In the genomic region with DNA sequence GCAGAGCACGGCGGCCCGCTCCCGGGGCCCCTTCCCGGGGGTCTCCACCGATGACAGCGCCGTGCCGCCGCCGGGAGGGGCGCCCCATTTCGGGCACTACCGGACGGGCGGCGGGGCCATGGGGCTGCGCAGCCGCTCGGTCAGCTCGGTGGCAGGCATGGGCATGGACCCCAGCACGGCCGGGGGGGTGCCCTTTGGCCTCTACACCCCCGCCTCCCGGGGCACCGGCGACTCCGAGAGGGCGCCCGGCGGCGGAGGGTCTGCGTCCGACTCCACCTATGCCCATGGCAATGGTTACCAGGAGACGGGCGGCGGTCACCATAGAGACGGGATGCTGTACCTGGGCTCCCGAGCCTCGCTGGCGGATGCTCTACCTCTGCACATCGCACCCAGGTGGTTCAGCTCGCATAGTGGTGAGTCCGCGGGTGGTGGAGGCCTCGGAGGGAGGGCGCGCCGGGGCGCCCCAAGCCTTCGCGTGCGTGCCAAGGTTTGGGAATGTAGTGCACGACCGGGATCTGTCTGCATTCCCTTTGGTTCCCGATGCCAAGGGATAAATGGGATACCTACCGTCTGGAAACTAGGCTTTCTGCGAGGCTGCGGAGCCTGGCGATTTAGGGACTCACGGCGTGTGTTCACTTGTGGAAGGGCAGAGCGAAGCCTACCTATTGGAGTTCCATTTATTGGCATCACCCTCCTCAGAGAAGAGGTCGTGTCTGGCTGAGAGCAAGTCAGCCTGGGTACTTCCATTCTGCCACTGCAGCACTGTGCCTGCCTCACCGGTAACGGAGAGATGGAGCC, we compare ENCODE assay signal across 8 cellular contexts. TPM values are rescaled to one million over a fixed set of nuclear protein-coding genes. Genes with fewer than 3 reads are reported as not detected.
DNase-seq lines count a peak whose midpoint lies in the region; ATAC-seq and TF ChIP-seq lines count a peak whose summit lies in the region.

No MANE protein-coding gene starts in this region.

- H3K4me1 ChIP-seq in SJCRH30 (peaks cover 26% of the 10 kb centered on the region), heart left ventricle (peaks cover 3 to 57% (median 36%) of the 10 kb centered on the region in 12 donors), parathyroid adenoma (peaks cover 9% of the 10 kb centered on the region), uterus (no peaks in the 10 kb centered on the region)

- H3K27me3 ChIP-seq in SJCRH30 (no peaks in the 10 kb centered on the region), heart left ventricle (no peaks in the 10 kb centered on the region), parathyroid adenoma (ENCODE audit: control insufficient read depth, insufficient read depth, low read length) (no peaks in the 10 kb centered on the region), uterus (no peaks in the 10 kb centered on the region)

- ATAC-seq in HG03045 (IDR thresholded peaks at IDR 0.05; ENCODE audit: unreplicated experiment) (peak; percentile 28), heart left ventricle (peak; percentile 9 to 40 (median 32))

- H3K9me3 Mint-ChIP-seq in activated naive CD8-positive, alpha-beta T cell treated with anti-CD3 and anti-CD28 coated beads for 36 hours = no peaks in the 10 kb centered on the region

- no peak overlapping the region; the same call in 1 of the 2 replicates for H3K27ac ChIP-seq in SJCRH30
- peak overlapping the region; percentile 16 to 93 (median 88) for H3K27ac ChIP-seq in heart left ventricle
- peak overlapping the region; percentile 55 for H3K27ac ChIP-seq in parathyroid adenoma
- H3K27ac ChIP-seq in uterus = peak overlapping the region; percentile 74 to 89

- H3K27ac Mint-ChIP-seq in activated naive CD8-positive, alpha-beta T cell treated with anti-CD3 and anti-CD28 coated beads for 36 hours = no peak overlapping the region

- WGBS in heart left ventricle, 4 donors = 0 to 1% (median 0%) methylated on average over 45 to 66 of the region's 66 CpGs

- peak overlapping the region; percentile 76 for H3K4me3 Mint-ChIP-seq in activated naive CD8-positive, alpha-beta T cell treated with anti-CD3 and anti-CD28 coated beads for 36 hours

- no peaks in the 10 kb centered on the region for H3K36me3 Mint-ChIP-seq in activated naive CD8-positive, alpha-beta T cell treated with anti-CD3 and anti-CD28 coated beads for 36 hours

- in situ Hi-C loops in G401 (cut with HindIII; ENCODE audit: low sequenced_read_pairs) = no loop called here

- TF ChIP-seq POLR2A in heart left ventricle (IDR thresholded peaks at IDR 0.05) (no peak), uterus (IDR thresholded peaks at IDR 0.05) (peak in 1 of 2 donors; percentile 16)

- H3K9me3 ChIP-seq in SJCRH30 (replicated peaks) (no peaks in the 10 kb centered on the region), heart left ventricle (no peaks in the 10 kb centered on the region), parathyroid adenoma (ENCODE audit: control insufficient read depth, low read length) (no peaks in the 10 kb centered on the region), uterus (no peaks in the 10 kb centered on the region)

- TF ChIP-seq CTCF in heart left ventricle (IDR thresholded peaks at IDR 0.05) (peak in 2 of 12 donors; percentile 10 to 29), parathyroid adenoma (IDR thresholded peaks at IDR 0.05) (no peak), uterus (IDR thresholded peaks at IDR 0.05) (no peak)

- peak; percentile 65 for DNase-seq in G401 (ENCODE audit: low spot score)
- DNase-seq in SJCRH30 = peak in 1 of 2 experiments; percentile 22
- DNase-seq in activated naive CD8-positive, alpha-beta T cell treated with anti-CD3 and anti-CD28 coated beads for 36 hours = peak; percentile 53
- peak; percentile 42 to 77 (median 57) for DNase-seq in heart left ventricle
- DNase-seq in uterus = peak; percentile 54 to 60
- DNase-seq in SW 1271 (lab: John Stamatoyannopoulos, UW) = no peak

- peak overlapping the region; percentile 40 for H3K9ac ChIP-seq in parathyroid adenoma

- peak overlapping the region; percentile 77 for H2AFZ ChIP-seq in parathyroid adenoma

- H3K27me3 Mint-ChIP-seq in activated naive CD8-positive, alpha-beta T cell treated with anti-CD3 and anti-CD28 coated beads for 36 hours = peaks cover 20% of the 10 kb centered on the region

- H3K36me3 ChIP-seq in SJCRH30 (no peaks in the 10 kb centered on the region; the same call in 1 of the 2 replicates), heart left ventricle (no peaks in the 10 kb centered on the region), parathyroid adenoma (ENCODE audit: control insufficient read depth, insufficient read depth, low read length) (no peaks in the 10 kb centered on the region), uterus (no peaks in the 10 kb centered on the region)

- intact Hi-C loops in heart left ventricle (cut with DNase I) = loop anchor here in 7 of 10 donors (2.0 to 10.0 kb wide), 4 partner anchors 42 to 111 kb away; no protein-coding TSS in a partner anchor
- intact Hi-C loops in uterus (cut with DNase I; ENCODE audit: low total_unique reads) = loop anchor here (2.0 kb wide), 1 partner anchor 111 kb away; no protein-coding TSS in a partner anchor

- H3K79me2 ChIP-seq in parathyroid adenoma = peaks cover 48% of the 10 kb centered on the region

- H3K4me3 ChIP-seq in SJCRH30 (peak overlapping the region; percentile 69), heart left ventricle (peak overlapping the region; percentile 65 to 99 (median 94)), parathyroid adenoma (ENCODE audit: low read depth, low read length) (peak overlapping the region; percentile 74), uterus (peak overlapping the region; percentile 73 to 98)

- H3K4me2 ChIP-seq in parathyroid adenoma (ENCODE audit: low read length) = peak overlapping the region; percentile 91

- peaks cover 11% of the 10 kb centered on the region for H3K4me1 Mint-ChIP-seq in activated naive CD8-positive, alpha-beta T cell treated with anti-CD3 and anti-CD28 coated beads for 36 hours

RNA-seq across cellular contexts. Expression of a gene that starts 1.1 kb away (rescaled TPM):
- total RNA-seq in G401 (2014; rRNA removed; shearing (Covaris generic)) = 15.4 and 21.2 TPM in 2 replicates
- 10.9 and 11.6 TPM in 2 replicates for total RNA-seq in SJCRH30 (2014; rRNA removed; shearing (Covaris generic))
- total RNA-seq in activated naive CD8-positive, alpha-beta T cell treated with anti-CD3 and anti-CD28 coated beads for 36 hours = 1 to 10 TPM; 5.6 to 8.3 TPM
- 10 to 100 TPM; 20.5 to 43.3 (median 23.9) TPM for total RNA-seq in heart left ventricle
- polyA plus RNA-seq in heart left ventricle = 10 to 100 TPM; 12.8 to 20.3 TPM
- total RNA-seq in uterus = 10 to 100 TPM; 14.1 to 37.4 (median 19.4) TPM

RNA-seq across cellular contexts. Expression of a gene that starts 15.0 kb away (rescaled TPM):
- total RNA-seq in G401 (2014; rRNA removed; shearing (Covaris generic)) = 39.5 and 58.5 TPM in 2 replicates
- 13.6 and 17.9 TPM in 2 replicates for total RNA-seq in SJCRH30 (2014; rRNA removed; shearing (Covaris generic))
- total RNA-seq in activated naive CD8-positive, alpha-beta T cell treated with anti-CD3 and anti-CD28 coated beads for 36 hours = 10 to 100 TPM; 58.3 to 58.4 TPM
- total RNA-seq in heart left ventricle = 10 to 100 TPM; 22.8 to 52.2 (median 40.7) TPM
- polyA plus RNA-seq in heart left ventricle = 10 to 100 TPM; 16.0 to 17.4 TPM
- total RNA-seq in uterus = 100 to 1,000 TPM in 1 of 4 donors, 10 to 100 TPM in 3; 37.1 to 103 (median 65.0) TPM

Comparison
In these comparisons a context has a peak if more than half of its experiments do, and no peak if none do; other contexts are left out.
1. DNase-seq: peak in G401 (single experiment), activated naive CD8-positive, alpha-beta T cell treated with anti-CD3 and anti-CD28 coated beads for 36 hours (single experiment), heart left ventricle (5 of 5) and uterus (2 of 2); none in SW 1271 (0 of 2).
2. Peak in every context shown above with its lines, with median percentiles within 50 percentile points of each other: H3K4me3 ChIP-seq.